Comparison of ENCODE assay signal across 1 cellular context in genomic region chr2:172242968-172243367, GRCh38.
TF ChIP-seq lines count a peak whose summit lies in the region.

No MANE protein-coding gene starts in this region.

TF ChIP-seq in HepG2, 621 proteins besides CTCF, POLR2A, EP300 and RAD21 (continued from another document):
- TF ChIP-seq MAFK (conservative IDR thresholded peaks at IDR 0.05 in 1 of 2, IDR thresholded peaks at IDR 0.05 in 1 of 2; ENCODE audit: low read length in 2 of 2) (no peak), RBM39 (IDR thresholded peaks at IDR 0.05; ENCODE audit: low read depth, low read length, poor library complexity, severe bottlenecking) (no peak), ZNF646 (CRISPR knock-in tag; IDR thresholded peaks at IDR 0.05) (no peak), TGIF2 (CRISPR knock-in tag; IDR thresholded peaks at IDR 0.05) (no peak)
